Comparison of ENCODE assay signal across 21 cellular contexts in genomic region chr3:62832569-62832968, GRCh38. TPM values are rescaled to one million over a fixed set of nuclear protein-coding genes. Genes with fewer than 3 reads are reported as not detected.
DNase-seq lines count a peak whose midpoint lies in the region; ATAC-seq and TF ChIP-seq lines count a peak whose summit lies in the region.
"Had no signal": no experiment of that assay in that cellular context is flagged by ENCODE, and none has a peak within 500 bp of the region (broad histone marks: within the 10 kb centered on the region; RNA-seq: fewer than 3 reads in every experiment).

No MANE protein-coding gene starts in this region.

- ATAC-seq in HG03439 (IDR thresholded peaks at IDR 0.05; ENCODE audit: unreplicated experiment) = no peak
- no peak for ATAC-seq in activated T-cell treated with anti-CD3 and anti-CD28 coated beads, Interleukin-2, amount 50 U/mL, for 72 hours (replicated peaks in 1 of 2)

- no peaks in the 10 kb centered on the region for H3K9me2 ChIP-seq in DOHH2 (replicated peaks; ENCODE audit: control insufficient read depth, low read length)

- H3K4me1 Mint-ChIP-seq in nephron progenitor cell = peaks cover 13% of the 10 kb centered on the region
- H3K4me1 Mint-ChIP-seq in activated T-cell treated with anti-CD3 and anti-CD28 coated beads, Interleukin-2, amount 50 U/mL, for 72 hours (ENCODE audit: low read depth) = no peaks in the 10 kb centered on the region

- CTCF ChIA-PET in HEK293T (lab: Yijun Ruan, JAX) = no interaction called here

- POLR2A ChIA-PET in HEK293T (lab: Yijun Ruan, JAX) = no interaction called here

- peak overlapping the region; percentile 15 for H3K27ac Mint-ChIP-seq in nephron progenitor cell
- no peak overlapping the region for H3K27ac Mint-ChIP-seq in activated T-cell treated with anti-CD3 and anti-CD28 coated beads, Interleukin-2, amount 50 U/mL, for 72 hours
- H3K27ac Mint-ChIP-seq: CD4-positive, alpha-beta memory T cell had no signal

- H3K4me3 ChIP-seq in DOHH2 (ENCODE audit: low read length) (peak overlapping the region; percentile 25), WERI-Rb-1 (ENCODE audit: low read depth, low read length) (peak overlapping the region; percentile 35)
- H3K4me3 ChIP-seq: HAP-1 had no signal

- H3F3A ChIP-seq in DOHH2 (ENCODE audit: control insufficient read depth, insufficient read depth) = peaks cover 42% of the 10 kb centered on the region

- no peaks in the 10 kb centered on the region for H4K20me1 ChIP-seq in DOHH2 (ENCODE audit: control insufficient read depth, insufficient read depth, low read depth, low read length)

- peak; percentile 61 for DNase-seq in NCI-H82 treated with DMSO at 0.1 percent for 48 hours (lab: John Stamatoyannopoulos, UW; ENCODE audit: unreplicated experiment)
- peak; percentile 50 for DNase-seq in WERI-Rb-1
- no peak for DNase-seq in nephron progenitor cell
- no peak for DNase-seq in activated T-cell treated with anti-CD3 and anti-CD28 coated beads, Interleukin-2, amount 50 U/mL, for 72 hours
- DNase-seq in HEK293T (ENCODE audit: extremely low spot score) = no peak
- DNase-seq in DMS53 (lab: John Stamatoyannopoulos, UW) = no peak
- DNase-seq: C1 segment of cervical spinal cord; Calu3; CD4-positive, alpha-beta memory T cell; COR-L47; DMS153; DMS79; GF-D8; GOT3 had no signal

- no peaks in the 10 kb centered on the region for H3K36me3 Mint-ChIP-seq in nephron progenitor cell (ENCODE audit: low read depth)
- no peaks in the 10 kb centered on the region for H3K36me3 Mint-ChIP-seq in activated T-cell treated with anti-CD3 and anti-CD28 coated beads, Interleukin-2, amount 50 U/mL, for 72 hours (ENCODE audit: insufficient read depth in 2 of 2)
- H3K36me3 Mint-ChIP-seq: CD4-positive, alpha-beta memory T cell had no signal

- H3K4me1 ChIP-seq in DOHH2 (ENCODE audit: control insufficient read depth, low read length) = peaks cover 99% of the 10 kb centered on the region

- peaks cover 70% of the 10 kb centered on the region for H3K36me3 ChIP-seq in DOHH2 (ENCODE audit: control insufficient read depth, low read length)
- no peaks in the 10 kb centered on the region for H3K36me3 ChIP-seq in WERI-Rb-1
- H3K36me3 ChIP-seq: HAP-1 had no signal

- H3K27ac ChIP-seq in DOHH2 (ENCODE audit: low read depth, low read length) (peak overlapping the region; percentile 84), WERI-Rb-1 (peak overlapping the region; percentile 81)

- H3K9me3 ChIP-seq in DOHH2 (ENCODE audit: control insufficient read depth, insufficient read depth, low read length) = no peaks in the 10 kb centered on the region
- no peaks in the 10 kb centered on the region for H3K9me3 ChIP-seq in WERI-Rb-1 (ENCODE audit: severe bottlenecking)
- H3K9me3 ChIP-seq: HAP-1 had no signal

- peak overlapping the region; percentile 59 for H3K4me2 ChIP-seq in DOHH2 (ENCODE audit: low read length)

- H3K27me3 ChIP-seq in DOHH2 (ENCODE audit: control insufficient read depth, low read length) = no peaks in the 10 kb centered on the region
- no peaks in the 10 kb centered on the region for H3K27me3 ChIP-seq in WERI-Rb-1 (ENCODE audit: insufficient read depth, low read depth, severe bottlenecking)

- peaks cover 94% of the 10 kb centered on the region for H3K79me2 ChIP-seq in DOHH2 (ENCODE audit: control insufficient read depth, low read length)

- TF ChIP-seq CTCF in DOHH2 (IDR thresholded peaks at IDR 0.05; ENCODE audit: low read depth, low read length, poor library complexity, severe bottlenecking) = no peak
- TF ChIP-seq CTCF in WERI-Rb-1 (IDR thresholded peaks at IDR 0.05; ENCODE audit: low read depth, low read length) = no peak
- no peak for TF ChIP-seq CTCF in nephron progenitor cell (IDR thresholded peaks at IDR 0.05)

- no peaks in the 10 kb centered on the region for H3K9me3 Mint-ChIP-seq in nephron progenitor cell
- H3K9me3 Mint-ChIP-seq in activated T-cell treated with anti-CD3 and anti-CD28 coated beads, Interleukin-2, amount 50 U/mL, for 72 hours = no peaks in the 10 kb centered on the region

- peaks cover 9% of the 10 kb centered on the region for H3K27me3 Mint-ChIP-seq in nephron progenitor cell (ENCODE audit: low read depth, poor library complexity)
- no peaks in the 10 kb centered on the region for H3K27me3 Mint-ChIP-seq in activated T-cell treated with anti-CD3 and anti-CD28 coated beads, Interleukin-2, amount 50 U/mL, for 72 hours (ENCODE audit: low read depth)
- H3K27me3 Mint-ChIP-seq: CD4-positive, alpha-beta memory T cell had no signal

- no peak overlapping the region for H3K4me3 Mint-ChIP-seq in nephron progenitor cell
- no peak overlapping the region for H3K4me3 Mint-ChIP-seq in activated T-cell treated with anti-CD3 and anti-CD28 coated beads, Interleukin-2, amount 50 U/mL, for 72 hours
- H3K4me3 Mint-ChIP-seq: CD4-positive, alpha-beta memory T cell had no signal

TF ChIP-seq in HEK293T, 16 proteins besides CTCF, POLR2A, EP300 and RAD21:
- no peak for TF ChIP-seq HDGF (IDR thresholded peaks at IDR 0.05; ENCODE audit: borderline replicate concordance)
- no peak for TF ChIP-seq FOXA1 (IDR thresholded peaks at IDR 0.05)
- no peak for TF ChIP-seq NFRKB (IDR thresholded peaks at IDR 0.05)
- TF ChIP-seq CTBP1 (IDR thresholded peaks at IDR 0.05; ENCODE audit: borderline replicate concordance) = no peak
- no peak for TF ChIP-seq L3MBTL2 (conservative IDR thresholded peaks at IDR 0.05)
- TF ChIP-seq LEF1 (IDR thresholded peaks at IDR 0.05; ENCODE audit: borderline replicate concordance) = no peak
- TF ChIP-seq BHLHE40 (IDR thresholded peaks at IDR 0.05; ENCODE audit: borderline replicate concordance) = no peak
- no peak for TF ChIP-seq FOXK2 (IDR thresholded peaks at IDR 0.05)
- no peak for TF ChIP-seq ARNT (IDR thresholded peaks at IDR 0.05)
- TF ChIP-seq FOXM1 (IDR thresholded peaks at IDR 0.05; ENCODE audit: borderline replicate concordance) = no peak
- no peak for TF ChIP-seq TARDBP (IDR thresholded peaks at IDR 0.05)
- no peak for TF ChIP-seq SUZ12 (IDR thresholded peaks at IDR 0.05)
- no peak for TF ChIP-seq ELF4 (IDR thresholded peaks at IDR 0.05)
- TF ChIP-seq, protein P1, sequence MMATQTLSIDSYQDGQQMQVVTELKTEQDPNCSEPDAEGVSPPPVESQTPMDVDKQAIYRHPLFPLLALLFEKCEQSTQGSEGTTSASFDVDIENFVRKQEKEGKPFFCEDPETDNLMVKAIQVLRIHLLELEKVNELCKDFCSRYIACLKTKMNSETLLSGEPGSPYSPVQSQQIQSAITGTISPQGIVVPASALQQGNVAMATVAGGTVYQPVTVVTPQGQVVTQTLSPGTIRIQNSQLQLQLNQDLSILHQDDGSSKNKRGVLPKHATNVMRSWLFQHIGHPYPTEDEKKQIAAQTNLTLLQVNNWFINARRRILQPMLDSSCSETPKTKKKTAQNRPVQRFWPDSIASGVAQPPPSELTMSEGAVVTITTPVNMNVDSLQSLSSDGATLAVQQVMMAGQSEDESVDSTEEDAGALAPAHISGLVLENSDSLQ (IDR thresholded peaks at IDR 0.05) = no peak

RNA-seq across cellular contexts. Expression of gene CADPS, which starts 42.6 kb away (rescaled TPM):
- not detected for total RNA-seq in activated T-cell treated with anti-CD3 and anti-CD28 coated beads, Interleukin-2, amount 50 U/mL, for 72 hours
- total RNA-seq: A172; A673; Calu3; CD4-positive, alpha-beta memory T cell; Daoy; G401 had no signal

Comparison
In these comparisons a context has a peak if more than half of its experiments do, and no peak if none do; other contexts are left out.
1. DNase-seq: peak in NCI-H82 treated with DMSO at 0.1 percent for 48 hours (single experiment) and WERI-Rb-1 (single experiment); none in nephron progenitor cell (single experiment), activated T-cell treated with anti-CD3 and anti-CD28 coated beads, Interleukin-2, amount 50 U/mL, for 72 hours (0 of 2), HEK293T (single experiment) and DMS53 (single experiment).